ENCODE assay signal across 11 cellular contexts in genomic region chr22:38257650-38258246, GRCh38. TPM values are rescaled to one million over a fixed set of nuclear protein-coding genes. Genes with fewer than 3 reads are reported as not detected.
DNase-seq lines count a peak whose midpoint lies in the region; ATAC-seq and TF ChIP-seq lines count a peak whose summit lies in the region.
"Had no signal": no experiment of that assay in that cellular context is flagged by ENCODE, and none has a peak within 500 bp of the region (broad histone marks: within the 10 kb centered on the region; RNA-seq: fewer than 3 reads in every experiment).

No MANE protein-coding gene starts in this region.

- H3K9me3 ChIP-seq in SK-N-SH = no peaks in the 10 kb centered on the region

- DNase-seq in NCI-H1092 (lab: John Stamatoyannopoulos, UW) (peak; percentile 68), SK-N-SH (no peak), superior temporal gyrus (ENCODE audit: extremely low spot score) (peak; percentile 45), germinal center (ENCODE audit: low spot score) (no peak)
- no peak for DNase-seq in activated CD8-positive, alpha-beta memory T cell treated with anti-CD3 and anti-CD28 coated beads, Interleukin-2, amount 50 U/mL, for 4 hours
- DNase-seq: activated naive CD8-positive, alpha-beta T cell treated with anti-CD3 and anti-CD28 coated beads, Interleukin-2, amount 10 ng/mL, durations not matched to agents 7 days and 5 days; Karpas-422; stimulated activated CD4-positive, alpha-beta T cell treated with anti-CD3 and anti-CD28 coated beads, Interleukin-2, amount 100 ng/mL, for 48 hours had no signal

- POLR2A ChIA-PET in SK-N-SH (lab: Yijun Ruan, JAX) = no interaction called here

- peaks cover 11% of the 10 kb centered on the region for H3F3A ChIP-seq in SK-N-SH (replicated peaks; ENCODE audit: insufficient read depth)

- no peaks in the 10 kb centered on the region for H3K36me3 ChIP-seq in SK-N-SH (replicated peaks in 1 of 2; ENCODE audit: control insufficient read depth in 1 of 2, insufficient read depth in 2 of 2, low read length in 1 of 2)

- no peaks in the 10 kb centered on the region for H3K9me2 ChIP-seq in SK-N-SH

- H3K4me2 ChIP-seq in SK-N-SH = peak overlapping the region; percentile 47

- H3K27me3 ChIP-seq in SK-N-SH (ENCODE audit: insufficient read depth) (no peaks in the 10 kb centered on the region), layer of hippocampus (ENCODE audit: control insufficient read depth, insufficient read depth, low read length) (no peaks in the 10 kb centered on the region)

- H3K4me3 ChIP-seq in SK-N-SH (ENCODE audit: low read depth in 2 of 2, low read length in 1 of 2) = no peak overlapping the region; a peak in 1 of 4 replicates

- no peak for TF ChIP-seq RAD21 in SK-N-SH (IDR thresholded peaks at IDR 0.05; ENCODE audit: low read length)

- 89% methylated on average over 2 of the region's 4 CpGs for WGBS in SK-N-SH (ENCODE audit: low lambda C conversion rate)

- H3K27ac ChIP-seq in SK-N-SH (ENCODE audit: low read depth in 2 of 2, low read length in 1 of 2) = peak overlapping the region; percentile 28 to 84
- H3K27ac ChIP-seq in layer of hippocampus (ENCODE audit: low read depth, low read length) = peak overlapping the region; percentile 63

- peaks cover 0 to 6% of the 10 kb centered on the region in 2 experiments; a peak in 2 of 4 replicates for H3K4me1 ChIP-seq in SK-N-SH (ENCODE audit: control insufficient read depth in 1 of 2, insufficient read depth in 2 of 2, low read depth in 1 of 2, low read length in 1 of 2)

- peaks cover 90% of the 10 kb centered on the region for H3K79me2 ChIP-seq in SK-N-SH (ENCODE audit: insufficient read depth)

- peak overlapping the region; percentile 49; the same call in 1 of the 2 replicates for H3K9ac ChIP-seq in SK-N-SH

- no peak for TF ChIP-seq CTCF in SK-N-SH (IDR thresholded peaks at IDR 0.05)

- ATAC-seq in HG02798 (IDR thresholded peaks at IDR 0.05; ENCODE audit: poor library complexity, unreplicated experiment) (no peak), GM21529 (IDR thresholded peaks at IDR 0.05; ENCODE audit: unreplicated experiment) (no peak)

- H4K20me1 ChIP-seq in SK-N-SH (ENCODE audit: insufficient read depth) = no peaks in the 10 kb centered on the region

- CTCF ChIA-PET in SK-N-SH (lab: Yijun Ruan, JAX) = interaction anchor here (1.1 kb wide), 1 partner anchor 108 kb away, joined by 3 read pairs; no protein-coding TSS in a partner anchor

- H2AFZ ChIP-seq in SK-N-SH (ENCODE audit: low read depth) = no peak overlapping the region

- TF ChIP-seq EP300 in SK-N-SH (IDR thresholded peaks at IDR 0.05; ENCODE audit: borderline replicate concordance in 1 of 2, low read depth in 1 of 2, low read length in 1 of 2) = no peak

TF ChIP-seq in SK-N-SH, 30 proteins besides CTCF, POLR2A, EP300 and RAD21:
- TF ChIP-seq FOXM1 (IDR thresholded peaks at IDR 0.05; ENCODE audit: low read depth) (no peak), USF2 (IDR thresholded peaks at IDR 0.05; ENCODE audit: borderline replicate concordance, low read depth, low read length) (no peak), POLR2AphosphoS5 (IDR thresholded peaks at IDR 0.05; ENCODE audit: low read depth, low read length) (no peak), TAF1 (IDR thresholded peaks at IDR 0.05; ENCODE audit: borderline replicate concordance, low read depth, low read length) (no peak), PBX3 (IDR thresholded peaks at IDR 0.05) (no peak), ZBTB33 (IDR thresholded peaks at IDR 0.05; ENCODE audit: borderline replicate concordance, low read depth) (no peak), FOSL2 (IDR thresholded peaks at IDR 0.05; ENCODE audit: borderline replicate concordance, low read depth) (no peak), JUND (IDR thresholded peaks at IDR 0.05) (no peak), EZH2phosphoT487 (IDR thresholded peaks at IDR 0.05; ENCODE audit: borderline replicate concordance, low read depth) (no peak), NFIC (IDR thresholded peaks at IDR 0.05; ENCODE audit: borderline replicate concordance) (no peak), ELF1 (IDR thresholded peaks at IDR 0.05) (no peak), FOXJ3 (CRISPR knock-in tag; IDR thresholded peaks at IDR 0.05) (no peak), IRF3 (IDR thresholded peaks at IDR 0.05; ENCODE audit: low read depth, low read length) (no peak)

RNA-seq across cellular contexts. Expression of gene TMEM184B, which starts 15.1 kb away (rescaled TPM):
- 17.4 and 25.3 TPM in 2 replicates for polyA plus RNA-seq in SK-N-SH (2012; rRNA removed)
- 13.1 and 18.7 TPM in 2 replicates for polyA plus RNA-seq in SK-N-SH (2012; cell fraction: cytosol; rRNA removed)
- polyA plus RNA-seq in SK-N-SH (2012; cell fraction: nucleus; rRNA removed) = 42.9 and 45.0 TPM in 2 replicates

RNA-seq across cellular contexts. Expression of gene MAFF, which starts 56.0 kb away (rescaled TPM):
- 7.9 and 8.2 TPM in 2 replicates for polyA plus RNA-seq in SK-N-SH (2012; rRNA removed)
- polyA plus RNA-seq in SK-N-SH (2012; cell fraction: cytosol; rRNA removed) = 7.0 and 7.4 TPM in 2 replicates
- polyA plus RNA-seq in SK-N-SH (2012; cell fraction: nucleus; rRNA removed) = 9.6 and 10.1 TPM in 2 replicates

RNA-seq across cellular contexts. Expression of gene CSNK1E, which starts 59.5 kb away (rescaled TPM):
- polyA plus RNA-seq in SK-N-SH (2012; rRNA removed) = 126 and 130 TPM in 2 replicates
- 57.8 and 84.5 TPM in 2 replicates for polyA plus RNA-seq in SK-N-SH (2012; cell fraction: cytosol; rRNA removed)
- polyA plus RNA-seq in SK-N-SH (2012; cell fraction: nucleus; rRNA removed) = 236 and 305 TPM in 2 replicates

Comparison
In these comparisons a context has a peak if more than half of its experiments do, and no peak if none do; other contexts are left out.
1. DNase-seq: peak in NCI-H1092 (single experiment) and superior temporal gyrus (single experiment); none in SK-N-SH (single experiment), activated CD8-positive, alpha-beta memory T cell treated with anti-CD3 and anti-CD28 coated beads, Interleukin-2, amount 50 U/mL, for 4 hours (single experiment) and germinal center (single experiment).